Comparison of ENCODE assay signal across 8 cellular contexts in the genomic region with DNA sequence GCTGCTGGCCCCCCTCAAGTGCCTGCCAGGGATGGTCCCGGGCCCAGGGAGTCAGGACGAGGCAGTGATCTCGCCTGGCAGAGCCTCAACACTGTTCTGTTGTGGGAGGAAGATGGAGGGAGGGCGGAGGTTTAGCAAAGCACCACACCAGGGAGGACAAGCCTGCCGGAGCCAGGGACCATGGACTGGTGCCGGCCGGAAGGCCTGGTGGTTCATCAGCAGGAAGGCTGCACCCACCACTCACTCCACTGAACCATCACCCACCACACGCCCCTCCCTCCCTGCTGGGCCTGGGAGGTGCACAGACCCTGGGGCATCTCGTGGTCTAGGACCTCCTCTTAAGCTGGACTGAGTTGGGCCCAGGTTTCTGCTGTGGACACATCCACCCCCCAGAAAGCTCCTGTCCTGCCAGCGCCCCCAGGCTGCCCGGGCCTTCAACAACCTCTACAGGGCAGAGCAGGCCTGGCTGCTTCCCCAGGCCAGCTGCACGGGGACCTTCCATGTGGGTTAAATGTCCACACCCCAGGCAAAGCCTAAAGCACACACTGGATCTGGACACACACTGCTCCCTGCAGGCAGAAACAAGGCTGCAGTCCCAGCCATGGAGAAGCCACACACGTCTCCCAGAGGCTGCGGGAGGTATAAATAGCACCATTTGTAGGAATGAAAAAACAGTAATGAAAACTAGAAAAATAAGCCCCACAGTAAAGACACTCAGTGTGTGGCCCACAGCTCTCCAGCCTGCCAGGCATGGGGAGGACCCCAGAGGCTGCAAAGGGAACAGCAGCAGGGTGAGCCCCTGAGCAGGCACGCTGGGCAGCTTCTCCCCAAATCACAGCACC. TPM values are rescaled to one million over a fixed set of nuclear protein-coding genes. Genes with fewer than 3 reads are reported as not detected.
DNase-seq lines count a peak whose midpoint lies in the region; ATAC-seq, FAIRE-seq and TF ChIP-seq lines count a peak whose summit lies in the region.

No MANE protein-coding gene starts in this region.

- no peaks in the 10 kb centered on the region; the same call in 1 of the 2 replicates for H3K4me1 ChIP-seq in SJCRH30
- peaks cover 39 to 50% of the 10 kb centered on the region in 2 donors for H3K4me1 ChIP-seq in gastrocnemius medialis

- DNase-seq in SJCRH30, result peak; percentile 65 to 69
- peak; percentile 52 for DNase-seq in fibroblast of pulmonary artery (ENCODE audit: low read depth)
- DNase-seq in gastrocnemius medialis, result peak in 1 of 2 donors; percentile 71
- DNase-seq in H54 (ENCODE audit: insufficient read length, low spot score), result no peak
- DNase-seq in NCI-H82 treated with DMSO at 0.1 percent for 48 hours (lab: John Stamatoyannopoulos, UW; ENCODE audit: unreplicated experiment), result no peak
- DNase-seq in COR-L47 (lab: John Stamatoyannopoulos, UW), result no peak
- DNase-seq in NCI-H345 treated with DMSO at 0.1 percent for 48 hours (lab: John Stamatoyannopoulos, UW; ENCODE audit: unreplicated experiment), result no peak

- no peak for FAIRE-seq in H54 (lab: Jason Lieb, UNC)

- H3K4me3 ChIP-seq in SJCRH30 (no peak overlapping the region), fibroblast of pulmonary artery (replicated peaks; ENCODE audit: low read depth, low read length) (no peak overlapping the region), gastrocnemius medialis (no peak overlapping the region)

- TF ChIP-seq POLR2A in gastrocnemius medialis (IDR thresholded peaks at IDR 0.05) (no peak), H54 (IDR thresholded peaks at IDR 0.05; ENCODE audit: low read depth, low read length) (no peak)

- ATAC-seq in gastrocnemius medialis, result peak in 1 of 2 donors; percentile 51

- H3K27me3 ChIP-seq in SJCRH30 (no peaks in the 10 kb centered on the region), gastrocnemius medialis (no peaks in the 10 kb centered on the region)

- in situ Hi-C loops in gastrocnemius medialis (cut with MboI; ENCODE audit: low sequenced_read_pairs in 4 of 4), result no loop called here

- no peak overlapping the region for H3K27ac ChIP-seq in SJCRH30
- H3K27ac ChIP-seq in gastrocnemius medialis, result peak overlapping the region; percentile 45 to 90 (median 68)

- peak; percentile 40 for TF ChIP-seq CTCF in GM12873 (IDR thresholded peaks at IDR 0.05; ENCODE audit: insufficient read depth, low read depth, low read length, missing control alignments)
- TF ChIP-seq CTCF in fibroblast of pulmonary artery (IDR thresholded peaks at IDR 0.05; ENCODE audit: low read length, missing control alignments), result peak; percentile 48
- peak in 4 of 5 experiments; percentile 23 to 49 (median 40) for TF ChIP-seq CTCF in gastrocnemius medialis (IDR thresholded peaks at IDR 0.05 in 4 of 5, conservative IDR thresholded peaks at IDR 0.05 in 1 of 5)

- H3K9me3 ChIP-seq in SJCRH30 (replicated peaks) (no peaks in the 10 kb centered on the region), gastrocnemius medialis (no peaks in the 10 kb centered on the region)

- H3K36me3 ChIP-seq in SJCRH30 (peaks cover 20% of the 10 kb centered on the region), gastrocnemius medialis (no peaks in the 10 kb centered on the region)

- intact Hi-C loops in gastrocnemius medialis (cut with DNase I; ENCODE audit: low total_unique reads), result no loop called here

RNA-seq across cellular contexts. Expression of a gene that starts 10.4 kb away (rescaled TPM):
- total RNA-seq in SJCRH30 (2014; rRNA removed; shearing (Covaris generic)), result 1.5 and 1.9 TPM in 2 replicates
- total RNA-seq in gastrocnemius medialis, result 1 to 10 TPM in 3 of 4 donors, not detected in 1; 1.1 to 2.0 (median 1.9) TPM

RNA-seq across cellular contexts. Expression of a gene that starts 23.9 kb away (rescaled TPM):
- 258 and 267 TPM in 2 replicates for total RNA-seq in SJCRH30 (2014; rRNA removed; shearing (Covaris generic))
- total RNA-seq in gastrocnemius medialis, result 100 to 1,000 TPM; 141 to 235 (median 208) TPM

RNA-seq across cellular contexts. Expression of a gene that starts 38.9 kb away (rescaled TPM):
- total RNA-seq in SJCRH30 (2014; rRNA removed; shearing (Covaris generic)), result 72.6 and 74.7 TPM in 2 replicates
- 10 to 100 TPM; 22.9 to 47.9 (median 35.6) TPM for total RNA-seq in gastrocnemius medialis

RNA-seq across cellular contexts. Expression of a gene that starts 49.1 kb away (rescaled TPM):
- 1.5 and 1.9 TPM in 2 replicates for total RNA-seq in SJCRH30 (2014; rRNA removed; shearing (Covaris generic))
- 1 to 10 TPM in 1 of 4 donors, under 1 TPM in 2, not detected in 1; 0.20 to 1.3 (median 0.94) TPM for total RNA-seq in gastrocnemius medialis

Comparison
In these comparisons a context has a peak if more than half of its experiments do, and no peak if none do; other contexts are left out.
1. DNase-seq: peak in SJCRH30 (2 of 2) and fibroblast of pulmonary artery (single experiment); none in H54 (single experiment), NCI-H82 treated with DMSO at 0.1 percent for 48 hours (single experiment), COR-L47 (single experiment) and NCI-H345 treated with DMSO at 0.1 percent for 48 hours (single experiment).
2. Peak in every context shown above with its lines, with median percentiles within 50 percentile points of each other: CTCF ChIP-seq.